ENCODE assay signal across 1 cellular context in genomic region chr7:98106647-98107312, GRCh38.
TF ChIP-seq lines count a peak whose summit lies in the region.

TSS of gene LMTK2 (plus strand) at chr7:98106862. CDS start at chr7:98107178, 316 bp downstream.

TF ChIP-seq in HepG2, 621 proteins besides CTCF, POLR2A, EP300 and RAD21 (continued from another document and continues in another):
- TF ChIP-seq HIC2 (CRISPR knock-in tag; IDR thresholded peaks at IDR 0.05; ENCODE audit: low read depth) (peak; percentile 46; the same call in 1 of the 2 replicates), ZNF205 (CRISPR knock-in tag; IDR thresholded peaks at IDR 0.05) (peak; percentile 55; the same call in 1 of the 2 replicates), SUZ12 (IDR thresholded peaks at IDR 0.05; ENCODE audit: low read depth, low read length) (no peak), ETV6 (CRISPR knock-in tag; conservative IDR thresholded peaks at IDR 0.05) (peak; percentile 77; the same call in 1 of the 2 replicates), BRCA1 (CRISPR knock-in tag; IDR thresholded peaks at IDR 0.05) (no peak), ZNF280D (CRISPR knock-in tag; IDR thresholded peaks at IDR 0.05) (no peak), ZNF768 (CRISPR knock-in tag; IDR thresholded peaks at IDR 0.05) (peak; percentile 64; the same call in 1 of the 2 replicates), BORCS8-MEF2B (CRISPR knock-in tag; IDR thresholded peaks at IDR 0.05) (0 out of 2 replicates have a peak, but pooled peaks have one; percentile 61), FOXK2 (IDR thresholded peaks at IDR 0.05) (no peak), ZNF556 (CRISPR knock-in tag; IDR thresholded peaks at IDR 0.05; ENCODE audit: borderline replicate concordance) (peak; percentile 46; the same call in 1 of the 2 replicates), MTA1 (CRISPR knock-in tag; IDR thresholded peaks at IDR 0.05; ENCODE audit: borderline replicate concordance) (no peak), ZNF335 (CRISPR knock-in tag; IDR thresholded peaks at IDR 0.05) (no peak), ZFP36 (IDR thresholded peaks at IDR 0.05; ENCODE audit: borderline replicate concordance, low read depth, low read length, partially characterized antibody) (no peak), IRF2 (CRISPR knock-in tag; IDR thresholded peaks at IDR 0.05) (peak; percentile 76), TRAFD1 (CRISPR knock-in tag; IDR thresholded peaks at IDR 0.05; ENCODE audit: borderline replicate concordance) (0 out of 2 replicates have a peak, but pooled peaks have one; percentile 34), ZNF329 (CRISPR knock-in tag; IDR thresholded peaks at IDR 0.05; ENCODE audit: low read depth) (0 out of 2 replicates have a peak, but pooled peaks have one; percentile 41), MTA3 (CRISPR knock-in tag; IDR thresholded peaks at IDR 0.05) (no peak), NCOA1 (CRISPR knock-in tag; IDR thresholded peaks at IDR 0.05) (no peak), SOX6 (IDR thresholded peaks at IDR 0.05) (no peak), SOX6 (CRISPR knock-in tag; IDR thresholded peaks at IDR 0.05) (peak; percentile 75), TIGD3 (CRISPR knock-in tag; IDR thresholded peaks at IDR 0.05; ENCODE audit: borderline replicate concordance) (0 out of 2 replicates have a peak, but pooled peaks have one; percentile 66), ZNF576 (CRISPR knock-in tag; IDR thresholded peaks at IDR 0.05) (no peak), ZNF709 (CRISPR knock-in tag; IDR thresholded peaks at IDR 0.05) (peak; percentile 58; the same call in 1 of the 2 replicates), SMYD3 (CRISPR knock-in tag; IDR thresholded peaks at IDR 0.05) (no peak), LCORL (IDR thresholded peaks at IDR 0.05) (no peak), LCORL (CRISPR knock-in tag; IDR thresholded peaks at IDR 0.05) (peak; percentile 74), STAT6 (CRISPR knock-in tag; IDR thresholded peaks at IDR 0.05; ENCODE audit: borderline replicate concordance) (no peak), ATF3 (CRISPR knock-in tag; IDR thresholded peaks at IDR 0.05) (0 out of 2 replicates have a peak, but pooled peaks have one; percentile 21), CREB3 (CRISPR knock-in tag; IDR thresholded peaks at IDR 0.05) (no peak), ZBTB33 (CRISPR knock-in tag; IDR thresholded peaks at IDR 0.05) (no peak), PHF8 (CRISPR knock-in tag; IDR thresholded peaks at IDR 0.05) (peak; percentile 96), ZNF362 (CRISPR knock-in tag; IDR thresholded peaks at IDR 0.05; ENCODE audit: borderline replicate concordance) (peak; percentile 32; the same call in 1 of the 2 replicates), ZNF775 (CRISPR knock-in tag; IDR thresholded peaks at IDR 0.05; ENCODE audit: borderline replicate concordance) (no peak), ZNF350 (CRISPR knock-in tag; IDR thresholded peaks at IDR 0.05; ENCODE audit: borderline replicate concordance, low read depth) (peak; percentile 73), ZNF333 (CRISPR knock-in tag; IDR thresholded peaks at IDR 0.05; ENCODE audit: borderline replicate concordance) (peak; percentile 75; the same call in 1 of the 2 replicates), AGO2 (optimal IDR thresholded peaks at IDR 0.05; ENCODE audit: low read depth, low read length) (peak; percentile 80), RCOR2 (CRISPR knock-in tag; IDR thresholded peaks at IDR 0.05) (no peak), ZNF879 (CRISPR knock-in tag; IDR thresholded peaks at IDR 0.05) (no peak), ZNF891 (CRISPR knock-in tag; IDR thresholded peaks at IDR 0.05) (no peak; the same call in 1 of the 2 replicates), TEAD3 (CRISPR knock-in tag; optimal IDR thresholded peaks at IDR 0.05; ENCODE audit: borderline replicate concordance) (peak; percentile 51), IRF1 (CRISPR knock-in tag; IDR thresholded peaks at IDR 0.05; ENCODE audit: low read depth) (0 out of 2 replicates have a peak, but pooled peaks have one; percentile 28), ESRRA (CRISPR knock-in tag; IDR thresholded peaks at IDR 0.05; ENCODE audit: low read depth) (no peak), GZF1 (CRISPR knock-in tag; IDR thresholded peaks at IDR 0.05) (no peak), CHCHD3 (CRISPR knock-in tag; IDR thresholded peaks at IDR 0.05) (no peak), ZBTB21 (CRISPR knock-in tag; IDR thresholded peaks at IDR 0.05) (peak; percentile 48; the same call in 1 of the 2 replicates), CREB1 (IDR thresholded peaks at IDR 0.05) (peak; percentile 98), CREB1 (CRISPR knock-in tag; IDR thresholded peaks at IDR 0.05) (peak; percentile 86), ZNF816 (CRISPR knock-in tag; IDR thresholded peaks at IDR 0.05; ENCODE audit: borderline replicate concordance) (no peak; the same call in 1 of the 2 replicates), HMG20B (CRISPR knock-in tag; conservative IDR thresholded peaks at IDR 0.05) (no peak), KDM4B (CRISPR knock-in tag; IDR thresholded peaks at IDR 0.05) (no peak), SP1 (IDR thresholded peaks at IDR 0.05) (no peak), SP1 (CRISPR knock-in tag; IDR thresholded peaks at IDR 0.05) (peak; percentile 99), CENPT (CRISPR knock-in tag; IDR thresholded peaks at IDR 0.05; ENCODE audit: low read depth) (no peak; the same call in 1 of the 2 replicates)
